Comparison of ENCODE assay signal across 9 cellular contexts in the genomic region with DNA sequence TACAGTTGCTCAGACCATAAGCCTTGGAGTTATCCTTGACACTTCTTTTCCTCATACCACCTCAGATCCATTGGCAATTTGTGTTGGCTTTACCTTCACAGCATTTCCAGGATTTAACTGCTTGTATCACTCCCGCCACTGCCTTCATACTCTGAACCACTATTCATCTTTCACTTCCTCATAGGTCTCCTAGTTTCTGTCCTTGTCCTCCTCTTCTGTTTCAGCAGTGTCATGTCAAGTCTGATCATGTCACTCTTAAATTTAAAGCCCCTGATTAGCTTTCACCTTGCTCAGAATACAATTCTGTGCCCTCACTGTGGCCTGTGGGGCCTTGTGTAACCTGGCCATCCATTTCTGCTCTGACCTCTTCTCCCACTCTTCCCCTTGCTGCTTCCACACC. TPM values are rescaled to one million over a fixed set of nuclear protein-coding genes. Genes with fewer than 3 reads are reported as not detected.
A peak's percentile ranks its signal among the peaks of the same experiment; 100 is the strongest.
DNase-seq lines count a peak whose midpoint lies in the region; ATAC-seq, FAIRE-seq and TF ChIP-seq lines count a peak whose summit lies in the region.
"Had no signal": no experiment of that assay in that cellular context is flagged by ENCODE, and none has a peak within 500 bp of the region (broad histone marks: within the 10 kb centered on the region; RNA-seq: fewer than 3 reads in every experiment).

No MANE protein-coding gene starts in this region.

- POLR2A ChIA-PET in A673 (lab: Charles Lee; ENCODE audit: low non-redundant PET), result interaction anchor here (0.6 kb wide), 1 partner anchor 10 kb away, joined by 4 read pairs; no protein-coding TSS in a partner anchor

- CTCF ChIA-PET in A673 (lab: Charles Lee), result no interaction called here

- peak; percentile 78 for FAIRE-seq in GM12892 (lab: Jason Lieb, UNC)

- TF ChIP-seq EP300 in esophagus muscularis mucosa (IDR thresholded peaks at IDR 0.05), result no peak

- no peak overlapping the region for H3K4me3 ChIP-seq in MM.1S (ENCODE audit: low read length)
- no peak overlapping the region for H3K4me3 ChIP-seq in esophagus muscularis mucosa
- H3K4me3 ChIP-seq in A673 (ENCODE audit: low read depth, low read length, poor library complexity, severe bottlenecking), result no peak overlapping the region

- H3K9me3 ChIP-seq in MM.1S (replicated peaks; ENCODE audit: insufficient read depth, low read length), result no peaks in the 10 kb centered on the region
- no peaks in the 10 kb centered on the region for H3K9me3 ChIP-seq in esophagus muscularis mucosa
- no peaks in the 10 kb centered on the region for H3K9me3 ChIP-seq in A673 (ENCODE audit: low read depth, low read length, poor library complexity, severe bottlenecking)

- H3K36me3 ChIP-seq in MM.1S (replicated peaks; ENCODE audit: insufficient read depth, low read length), result no peaks in the 10 kb centered on the region
- peaks cover 0 to 59% (median 13%) of the 10 kb centered on the region in 4 donors for H3K36me3 ChIP-seq in esophagus muscularis mucosa
- H3K36me3 ChIP-seq in A673 (ENCODE audit: insufficient read depth, low read length, poor library complexity, severe bottlenecking), result no peaks in the 10 kb centered on the region

- BruUV-seq in A673 (replicated peaks; lab: Mats Ljungman, UMichigan), result no TSS peak

- H3K9me2 ChIP-seq in MM.1S (replicated peaks; ENCODE audit: insufficient read depth, low read length), result no peaks in the 10 kb centered on the region

- H3K4me2 ChIP-seq in MM.1S (ENCODE audit: low read depth, low read length), result no peak overlapping the region

- H3K4me1 ChIP-seq in MM.1S (ENCODE audit: low read length) (peaks cover 10% of the 10 kb centered on the region; the same call in 1 of the 2 replicates), esophagus muscularis mucosa (no peaks in the 10 kb centered on the region), A673 (ENCODE audit: insufficient read depth, low read length, poor library complexity, severe bottlenecking) (no peaks in the 10 kb centered on the region)

- H3K9ac ChIP-seq in MM.1S (ENCODE audit: low read length), result no peak overlapping the region

- TF ChIP-seq CTCF in MM.1S (IDR thresholded peaks at IDR 0.05; ENCODE audit: low read length) (no peak), esophagus muscularis mucosa (IDR thresholded peaks at IDR 0.05) (no peak), A673 (conservative IDR thresholded peaks at IDR 0.05; ENCODE audit: low read depth, low read length) (no peak)

- intact Hi-C loops in esophagus muscularis mucosa (cut with DNase I), result no loop called here
- intact Hi-C loops in A673 (cut with micrococcal nuclease; ENCODE audit: unreplicated experiment), result no loop called here

- H3K27ac ChIP-seq in MM.1S (ENCODE audit: low read length), result no peak overlapping the region
- no peak overlapping the region for H3K27ac ChIP-seq in esophagus muscularis mucosa (replicated peaks in 1 of 4)
- no peak overlapping the region for H3K27ac ChIP-seq in A673 (ENCODE audit: low read depth, low read length, poor library complexity, severe bottlenecking)

- TF ChIP-seq POLR2A in GM12892 (IDR thresholded peaks at IDR 0.05; ENCODE audit: low read depth, low read length) (no peak), esophagus muscularis mucosa (IDR thresholded peaks at IDR 0.05; ENCODE audit: low read depth) (no peak)

- H3K79me2 ChIP-seq in MM.1S (ENCODE audit: low read length), result no peaks in the 10 kb centered on the region

- H3K27me3 ChIP-seq in MM.1S (replicated peaks; ENCODE audit: insufficient read depth, low read length), result no peaks in the 10 kb centered on the region
- H3K27me3 ChIP-seq in esophagus muscularis mucosa, result no peaks in the 10 kb centered on the region
- H3K27me3 ChIP-seq in A673 (replicated peaks; ENCODE audit: insufficient read depth, low read depth, low read length, poor library complexity), result no peaks in the 10 kb centered on the region

- peak; percentile 84 for ATAC-seq in GM19438 (IDR thresholded peaks at IDR 0.05; ENCODE audit: low read depth, unreplicated experiment)
- ATAC-seq in HG02885 (IDR thresholded peaks at IDR 0.05; ENCODE audit: poor library complexity, unreplicated experiment), result peak; percentile 94

- H2AFZ ChIP-seq in MM.1S (ENCODE audit: low read length), result no peak overlapping the region

- H4K20me1 ChIP-seq in MM.1S (ENCODE audit: insufficient read depth, low read length), result no peaks in the 10 kb centered on the region

- DNase-seq in GM12892 (ENCODE audit: insufficient read length) (no peak), MM.1S (peak; percentile 15), DMS 273 treated with DMSO at 0.1 percent for 48 hours (lab: John Stamatoyannopoulos, UW) (no peak), esophagus muscularis mucosa (ENCODE audit: extremely low spot score) (no peak), mesenteric fat pad (ENCODE audit: low spot score) (no peak), A673 (ENCODE audit: low spot score) (no peak)
- DNase-seq: activated CD8-positive, alpha-beta memory T cell treated with anti-CD3 and anti-CD28 coated beads, Interleukin-2, amount 50 U/mL, for 4 hours had no signal

- no peaks in the 10 kb centered on the region for H3F3A ChIP-seq in MM.1S (ENCODE audit: insufficient read depth, low read length)

- WGBS in esophagus muscularis mucosa, result 89% methylated on average over 1 of the region's 1 CpG

RNA-seq across cellular contexts. Expression of a gene that starts 34.7 kb away (rescaled TPM):
- 7.6 TPM for polyA plus RNA-seq in GM12892 (2012; ENCODE audit: missing spikeins)
- total RNA-seq in esophagus muscularis mucosa (10 to 100 TPM; 10.8 to 24.0 (median 12.4) TPM), mesenteric fat pad (28.5 TPM), A673 (2021) (0.11 and 0.44 TPM in 2 replicates)
